In genomic region chr1:86914998-86915736, GRCh38 we compare ENCODE assay signal across 8 cellular contexts. TPM values are rescaled to one million over a fixed set of nuclear protein-coding genes. Genes with fewer than 3 reads are reported as not detected.
A peak's percentile ranks its signal among the peaks of the same experiment; 100 is the strongest.
DNase-seq lines count a peak whose midpoint lies in the region; ATAC-seq, FAIRE-seq and TF ChIP-seq lines count a peak whose summit lies in the region.

No MANE protein-coding gene starts in this region.

- TF ChIP-seq RAD21 in A549 (conservative IDR thresholded peaks at IDR 0.05 in 1 of 2, IDR thresholded peaks at IDR 0.05 in 1 of 2): no peak

- no peak overlapping the region for H3K27ac Mint-ChIP-seq in naive B cell
- no peak overlapping the region for H3K27ac Mint-ChIP-seq in stimulated activated memory B cell treated with anti-CD40 and anti-IgM and Interleukin-4, amounts not matched to agents 10 μg/mL and 1 μg/mL and 100 μg/mL, for 72 hours

- H3K4me3 ChIP-seq in A549: peak overlapping the region; percentile 93
- peak overlapping the region; percentile 76 to 98 (median 83) for H3K4me3 ChIP-seq in esophagus squamous epithelium

- TF ChIP-seq POLR2A in A549 (IDR thresholded peaks at IDR 0.05; ENCODE audit: low read length) (no peak), esophagus squamous epithelium (IDR thresholded peaks at IDR 0.05) (no peak)

- WGBS in A549 (ENCODE audit: missing lambda C conversion rate): 1% methylated on average over 28 of the region's 43 CpGs
- 1% methylated on average over 29 to 35 of the region's 43 CpGs for WGBS in esophagus squamous epithelium, 2 donors

- CTCF ChIA-PET in A549 (lab: Yijun Ruan, JAX): interaction anchor here (1.2 to 1.5 kb wide), 3 partner anchors 50 to 211 kb away, joined by 3 to 6 read pairs (median 4); partner anchors contain the start of gene SH3GLB1

- peaks cover 0 to 9% (median 0%) of the 10 kb centered on the region in 3 donors for H3K36me3 ChIP-seq in esophagus squamous epithelium

- FAIRE-seq in A549 (lab: Jason Lieb, UNC): no peak

- peak overlapping the region; percentile 94 for H3K4me2 ChIP-seq in A549

- H3K4me1 ChIP-seq in A549 (peaks cover 16% of the 10 kb centered on the region), esophagus squamous epithelium (peaks cover 5 to 38% (median 16%) of the 10 kb centered on the region in 3 donors)

- H3K4me1 Mint-ChIP-seq in naive B cell: peaks cover 23 to 36% (median 27%) of the 10 kb centered on the region in 3 donors
- H3K4me1 Mint-ChIP-seq in stimulated activated memory B cell treated with anti-CD40 and anti-IgM and Interleukin-4, amounts not matched to agents 10 μg/mL and 1 μg/mL and 100 μg/mL, for 72 hours: peaks cover 29% of the 10 kb centered on the region

- H3K36me3 Mint-ChIP-seq in naive B cell: peaks cover 11 to 16% of the 10 kb centered on the region in 2 donors
- H3K36me3 Mint-ChIP-seq in stimulated activated memory B cell treated with anti-CD40 and anti-IgM and Interleukin-4, amounts not matched to agents 10 μg/mL and 1 μg/mL and 100 μg/mL, for 72 hours: peaks cover 13% of the 10 kb centered on the region

- H3K9me3 Mint-ChIP-seq in naive B cell: no peaks in the 10 kb centered on the region
- no peaks in the 10 kb centered on the region for H3K9me3 Mint-ChIP-seq in stimulated activated memory B cell treated with anti-CD40 and anti-IgM and Interleukin-4, amounts not matched to agents 10 μg/mL and 1 μg/mL and 100 μg/mL, for 72 hours

- H3K27me3 Mint-ChIP-seq in naive B cell: no peaks in the 10 kb centered on the region
- no peaks in the 10 kb centered on the region for H3K27me3 Mint-ChIP-seq in stimulated activated memory B cell treated with anti-CD40 and anti-IgM and Interleukin-4, amounts not matched to agents 10 μg/mL and 1 μg/mL and 100 μg/mL, for 72 hours

- H3K9me3 ChIP-seq in A549: no peaks in the 10 kb centered on the region
- no peaks in the 10 kb centered on the region for H3K9me3 ChIP-seq in esophagus squamous epithelium

- ATAC-seq in A549 (peak; percentile 65 to 67), GM18867 (IDR thresholded peaks at IDR 0.05; ENCODE audit: unreplicated experiment) (peak; percentile 20), HG03439 (IDR thresholded peaks at IDR 0.05; ENCODE audit: unreplicated experiment) (peak; percentile 21), naive B cell (ENCODE audit: low read depth in 2 of 2) (peak; percentile 2 to 6)
- peak; percentile 25 for ATAC-seq in stimulated activated memory B cell treated with anti-CD40 and anti-IgM and Interleukin-4, amounts not matched to agents 10 μg/mL and 1 μg/mL and 100 μg/mL, for 72 hours

- DNase-seq in A549 (ENCODE audit: low read depth in 1 of 2, low spot score in 1 of 2): peak; percentile 18 to 37
- peak; percentile 30 to 54 for DNase-seq in NOMO-1 (lab: John Stamatoyannopoulos, UW; ENCODE audit: unreplicated experiment in 2 of 2)
- peak; percentile 24 for DNase-seq in activated T-cell treated with anti-CD3 and anti-CD28 coated beads for 4 hours
- no peak for DNase-seq in esophagus squamous epithelium (lab: John Stamatoyannopoulos, UW)
- peak; percentile 41 for DNase-seq in naive B cell

- no peak for TF ChIP-seq EP300 in A549 (IDR thresholded peaks at IDR 0.05)

- intact Hi-C loops in esophagus squamous epithelium (cut with DNase I): no loop called here

- TF ChIP-seq CTCF in A549 (IDR thresholded peaks at IDR 0.05) (no peak), esophagus squamous epithelium (IDR thresholded peaks at IDR 0.05) (no peak)

- H3K27ac ChIP-seq in A549: peak overlapping the region; percentile 92 to 96
- H3K27ac ChIP-seq in esophagus squamous epithelium: peak overlapping the region; percentile 86 to 92 (median 92)

- H3K27me3 ChIP-seq in esophagus squamous epithelium: no peaks in the 10 kb centered on the region

- H3K4me3 Mint-ChIP-seq in naive B cell: no peak overlapping the region
- H3K4me3 Mint-ChIP-seq in stimulated activated memory B cell treated with anti-CD40 and anti-IgM and Interleukin-4, amounts not matched to agents 10 μg/mL and 1 μg/mL and 100 μg/mL, for 72 hours: no peak overlapping the region

- POLR2A ChIA-PET in A549 (lab: Yijun Ruan, JAX): no interaction called here

TF ChIP-seq in A549, 52 proteins besides CTCF, POLR2A, EP300 and RAD21:
- TF ChIP-seq FOSL2 (IDR thresholded peaks at IDR 0.05) (no peak), FOSL2 (CRISPR knock-in tag; IDR thresholded peaks at IDR 0.05) (no peak), KDM1A (IDR thresholded peaks at IDR 0.05; ENCODE audit: low read depth) (no peak), TFCP2L1 (CRISPR knock-in tag; IDR thresholded peaks at IDR 0.05) (no peak), TP53 (CRISPR knock-in tag; IDR thresholded peaks at IDR 0.05) (no peak), MAZ (IDR thresholded peaks at IDR 0.05; ENCODE audit: borderline replicate concordance, low read depth, low read length) (no peak), MYC (IDR thresholded peaks at IDR 0.05; ENCODE audit: borderline replicate concordance, low read length) (no peak), SMC3 (IDR thresholded peaks at IDR 0.05) (no peak), ESRRA (IDR thresholded peaks at IDR 0.05; ENCODE audit: borderline replicate concordance, low read length) (no peak), KDM5A (IDR thresholded peaks at IDR 0.05) (no peak)

RNA-seq across cellular contexts. Expression of gene HS2ST1, which starts 0.7 kb away (rescaled TPM):
- 26.7 and 27.2 TPM in 2 replicates for polyA plus RNA-seq in A549 (2011; rRNA removed)
- polyA plus RNA-seq in A549 (2012; cell fraction: cytosol; rRNA removed): 3.9 and 4.6 TPM in 2 replicates
- 1.5 and 2.4 TPM in 2 replicates for polyA plus RNA-seq in A549 (2012; cell fraction: nucleus; rRNA removed)
- polyA plus RNA-seq in A549 (2017; fragmentation: RNase III; extraction: RNeasy Plus Mini Kit Qiagen cat#74134 plus additional on column Dnase treatment): 13.5 to 15.7 TPM (median 15.3 TPM) in 3 replicates
- polyA minus RNA-seq in A549 (2011; rRNA and poly(A)+ RNA removed): 9.2 and 12.9 TPM in 2 replicates
- 10 to 100 TPM in 1 of 4 donors, 1 to 10 TPM in 3; 5.3 to 10.5 (median 9.1) TPM for total RNA-seq in esophagus squamous epithelium
- 10 to 100 TPM; 14.4 to 23.4 (median 17.8) TPM for polyA plus RNA-seq in naive B cell (ENCODE audit: low read depth in 6 of 6)

RNA-seq across cellular contexts. Expression of gene SELENOF, which starts 1.2 kb away (rescaled TPM):
- 247 and 311 TPM in 2 replicates for polyA plus RNA-seq in A549 (2011; rRNA removed)
- polyA plus RNA-seq in A549 (2012; cell fraction: cytosol; rRNA removed): 83.8 and 85.4 TPM in 2 replicates
- polyA plus RNA-seq in A549 (2012; cell fraction: nucleus; rRNA removed): 13.8 and 22.7 TPM in 2 replicates
- polyA plus RNA-seq in A549 (2017; fragmentation: RNase III; extraction: RNeasy Plus Mini Kit Qiagen cat#74134 plus additional on column Dnase treatment): 165 to 170 TPM (median 166 TPM) in 3 replicates
- polyA minus RNA-seq in A549 (2011; rRNA and poly(A)+ RNA removed): 38.0 and 50.8 TPM in 2 replicates
- total RNA-seq in esophagus squamous epithelium: 100 to 1,000 TPM in 2 of 4 donors, 10 to 100 TPM in 2; 46.1 to 119 (median 98.0) TPM
- 100 to 1,000 TPM; 558 to 771 (median 701) TPM for polyA plus RNA-seq in naive B cell (ENCODE audit: low read depth in 6 of 6)

Comparison
In these comparisons a context has a peak if more than half of its experiments do, and no peak if none do; other contexts are left out.
1. ATAC-seq: peak in every context shown above with its lines; median percentile 66 in A549; 25 in stimulated activated memory B cell treated with anti-CD40 and anti-IgM and Interleukin-4, amounts not matched to agents 10 μg/mL and 1 μg/mL and 100 μg/mL, for 72 hours; 21 in HG03439; 20 in GM18867; 4 in naive B cell.